16 cellular contexts compared by ENCODE assay signal in the genomic region with DNA sequence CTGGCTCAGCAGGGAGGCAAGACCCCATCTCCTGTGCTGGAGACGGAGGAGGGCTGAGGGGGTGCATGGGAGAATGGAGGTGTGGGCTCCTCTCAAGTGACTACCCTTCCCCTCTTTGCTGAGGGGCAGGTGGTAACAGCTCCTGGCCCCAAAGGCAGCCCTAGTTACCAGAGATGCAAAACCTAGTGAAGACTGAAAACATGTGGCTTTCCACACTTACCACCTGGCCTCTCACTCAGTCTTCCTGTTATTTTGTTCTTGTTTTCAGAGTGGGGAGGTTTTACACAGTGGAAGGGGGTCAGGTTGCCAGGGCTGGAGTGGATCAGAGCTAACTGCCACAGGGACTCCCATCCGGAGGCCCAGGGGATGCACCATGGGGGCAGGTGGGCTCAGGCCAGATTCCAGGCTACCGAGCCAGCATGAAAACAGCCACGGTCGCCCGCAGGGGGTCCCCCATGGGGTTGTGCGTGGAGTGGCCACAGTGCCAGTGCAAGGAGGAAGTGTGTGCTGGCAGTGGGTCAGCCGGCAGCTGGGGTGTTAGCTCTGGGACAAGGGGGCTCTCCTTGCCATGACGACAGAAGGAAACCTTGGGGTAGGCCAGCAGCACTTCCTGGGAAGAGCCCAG. TPM values are rescaled to one million over a fixed set of nuclear protein-coding genes. Genes with fewer than 3 reads are reported as not detected.
DNase-seq lines count a peak whose midpoint lies in the region; ATAC-seq, FAIRE-seq and TF ChIP-seq lines count a peak whose summit lies in the region.
"Had no signal": no experiment of that assay in that cellular context is flagged by ENCODE, and none has a peak within 500 bp of the region (broad histone marks: within the 10 kb centered on the region; RNA-seq: fewer than 3 reads in every experiment).

No MANE protein-coding gene starts in this region.

- peaks cover 12% of the 10 kb centered on the region for H3K27me3 Mint-ChIP-seq in activated naive CD8-positive, alpha-beta T cell treated with anti-CD3 and anti-CD28 coated beads, Interleukin-2, amount 10 ng/mL, durations not matched to agents 7 days and 5 days
- peaks cover 17% of the 10 kb centered on the region for H3K27me3 Mint-ChIP-seq in activated naive CD8-positive, alpha-beta T cell treated with anti-CD3 and anti-CD28 coated beads for 36 hours

- peak overlapping the region; percentile 16; the same call in 1 of the 2 replicates for H2BK15ac ChIP-seq in H1 (ENCODE audit: low read length)

- H3K4ac ChIP-seq in H1 (replicated peaks; ENCODE audit: insufficient read length, low read depth, low read length): no peak overlapping the region

- no peak overlapping the region for H2BK120ac ChIP-seq in H1 (replicated peaks; ENCODE audit: low read depth, low read length)

- peak overlapping the region; percentile 36 for H3K4me3 Mint-ChIP-seq in activated naive CD8-positive, alpha-beta T cell treated with anti-CD3 and anti-CD28 coated beads, Interleukin-2, amount 10 ng/mL, durations not matched to agents 7 days and 5 days
- H3K4me3 Mint-ChIP-seq in activated naive CD8-positive, alpha-beta T cell treated with anti-CD3 and anti-CD28 coated beads for 36 hours: no peak overlapping the region
- H3K4me3 Mint-ChIP-seq in stimulated activated effector memory CD8-positive, alpha-beta T cell treated with anti-CD3 and anti-CD28 coated beads, Interleukin-12 subunit alpha, Interleukin-12 subunit beta, amount 100 ng/mL, for 72 hours: peak overlapping the region; percentile 38
- H3K4me3 Mint-ChIP-seq: H9 had no signal

- H3K36me3 Mint-ChIP-seq in activated naive CD8-positive, alpha-beta T cell treated with anti-CD3 and anti-CD28 coated beads, Interleukin-2, amount 10 ng/mL, durations not matched to agents 7 days and 5 days: no peaks in the 10 kb centered on the region
- H3K36me3 Mint-ChIP-seq in activated naive CD8-positive, alpha-beta T cell treated with anti-CD3 and anti-CD28 coated beads for 36 hours: no peaks in the 10 kb centered on the region
- no peaks in the 10 kb centered on the region for H3K36me3 Mint-ChIP-seq in stimulated activated effector memory CD8-positive, alpha-beta T cell treated with anti-CD3 and anti-CD28 coated beads, Interleukin-12 subunit alpha, Interleukin-12 subunit beta, amount 100 ng/mL, for 72 hours

- H3K18ac ChIP-seq in H1 (ENCODE audit: extremely low read depth, low read length): no peak overlapping the region

- H4K20me1 ChIP-seq in H1 (replicated peaks in 1 of 2; ENCODE audit: control insufficient read depth in 1 of 2, insufficient read depth in 2 of 2, low read length in 2 of 2): no peaks in the 10 kb centered on the region

- DNase-seq in activated naive CD8-positive, alpha-beta T cell treated with anti-CD3 and anti-CD28 coated beads, Interleukin-2, amount 10 ng/mL, durations not matched to agents 7 days and 5 days: no peak
- DNase-seq in activated naive CD8-positive, alpha-beta T cell treated with anti-CD3 and anti-CD28 coated beads for 36 hours: no peak
- DNase-seq in HTR-8/SVneo (ENCODE audit: insufficient read length, low spot score) (no peak), H1 (ENCODE audit: low read depth in 1 of 2, low spot score in 2 of 2) (no peak), NCI-H446 (lab: John Stamatoyannopoulos, UW) (no peak), NCI-H2227 (lab: John Stamatoyannopoulos, UW; ENCODE audit: unreplicated experiment) (no peak)
- no peak for DNase-seq in stimulated activated effector memory CD8-positive, alpha-beta T cell treated with anti-CD3 and anti-CD28 coated beads, Interleukin-12 subunit alpha, Interleukin-12 subunit beta, amount 100 ng/mL, for 72 hours (ENCODE audit: low spot score in 2 of 2)
- DNase-seq: H9, NCI-H187 treated with DMSO at 0.1 percent for 48 hours, NCI-H446 treated with DMSO at 0.1 percent for 48 hours, PC-3, SJCRH30 had no signal

- no peak for ATAC-seq in activated naive CD8-positive, alpha-beta T cell treated with anti-CD3 and anti-CD28 coated beads, Interleukin-2, amount 10 ng/mL, durations not matched to agents 7 days and 5 days (ENCODE audit: low read depth)
- peak; percentile 39 for ATAC-seq in stimulated activated effector memory CD8-positive, alpha-beta T cell treated with anti-CD3 and anti-CD28 coated beads, Interleukin-12 subunit alpha, Interleukin-12 subunit beta, amount 100 ng/mL, for 72 hours
- ATAC-seq: PC-3 had no signal

- no peak overlapping the region for H4K5ac ChIP-seq in H1 (ENCODE audit: insufficient read length, low read depth, low read length)

- H3K23ac ChIP-seq in H1 (ENCODE audit: insufficient read length): no peak overlapping the region

- no peak overlapping the region for H3K27ac ChIP-seq in H1 (ENCODE audit: low read depth, low read length)
- H3K27ac ChIP-seq: RWPE1, SJCRH30 had no signal

- no peaks in the 10 kb centered on the region for H3K79me1 ChIP-seq in H1 (ENCODE audit: low read depth, low read length)

- no peak overlapping the region; the same call in 1 of the 2 replicates for H4K8ac ChIP-seq in H1 (ENCODE audit: extremely low read depth, insufficient read depth, low read length)

- FAIRE-seq in HTR-8/SVneo (lab: Jason Lieb, UNC) (peak; percentile 75), H1 (lab: Jason Lieb, UNC) (no peak)
- FAIRE-seq: GM19239 had no signal

- H2BK5ac ChIP-seq in H1 (ENCODE audit: low read depth, low read length): no peak overlapping the region; the same call in 1 of the 2 replicates

- H2AK5ac ChIP-seq in H1 (ENCODE audit: low read depth, low read length): no peak overlapping the region

- no peak for TF ChIP-seq EP300 in H1 (IDR thresholded peaks at IDR 0.05; ENCODE audit: borderline replicate concordance in 1 of 2, low read depth in 2 of 2, low read length in 2 of 2)

- H3K4me3 ChIP-seq in H1 (ENCODE audit: extremely low read depth in 1 of 4, insufficient read depth in 2 of 4, low read depth in 3 of 4, low read length in 4 of 4): no peak overlapping the region
- H3K4me3 ChIP-seq: SJCRH30 had no signal

- CTCF ChIA-PET in H1 (lab: Charles Lee; ENCODE audit: partially characterized antibody): interaction anchor here (1.1 to 1.6 kb wide), 2 partner anchors 35 to 38 kb away, joined by 4 to 5 read pairs; no protein-coding TSS in a partner anchor

- no peak for TF ChIP-seq RAD21 in H1 (IDR thresholded peaks at IDR 0.05 in 1 of 2, conservative IDR thresholded peaks at IDR 0.05 in 1 of 2; ENCODE audit: low read depth in 2 of 2, low read length in 2 of 2)

- H3K27me3 ChIP-seq in H1 (replicated peaks in 1 of 4; ENCODE audit: control insufficient read depth in 3 of 4, extremely low read depth in 1 of 4, insufficient read depth in 3 of 4, low read length in 3 of 4): no peaks in the 10 kb centered on the region; a peak in 1 of 7 replicates

- no peaks in the 10 kb centered on the region for H3K79me2 ChIP-seq in H1 (ENCODE audit: control insufficient read depth in 1 of 2, insufficient read depth in 2 of 2, low read length in 2 of 2)

- no peak overlapping the region for H3K27ac Mint-ChIP-seq in activated naive CD8-positive, alpha-beta T cell treated with anti-CD3 and anti-CD28 coated beads, Interleukin-2, amount 10 ng/mL, durations not matched to agents 7 days and 5 days
- H3K27ac Mint-ChIP-seq in activated naive CD8-positive, alpha-beta T cell treated with anti-CD3 and anti-CD28 coated beads for 36 hours: no peak overlapping the region
- H3K27ac Mint-ChIP-seq in stimulated activated effector memory CD8-positive, alpha-beta T cell treated with anti-CD3 and anti-CD28 coated beads, Interleukin-12 subunit alpha, Interleukin-12 subunit beta, amount 100 ng/mL, for 72 hours: no peak overlapping the region

- H4K91ac ChIP-seq in H1 (replicated peaks; ENCODE audit: insufficient read length, low read length): no peak overlapping the region

- no peak overlapping the region for H2BK20ac ChIP-seq in H1 (ENCODE audit: low read length)

- TF ChIP-seq CTCF in H1 (IDR thresholded peaks at IDR 0.05; ENCODE audit: control extremely low read depth in 1 of 3, insufficient read depth in 1 of 3, low read depth in 1 of 3, low read length in 3 of 3): no peak

- no peaks in the 10 kb centered on the region for H3K23me2 ChIP-seq in H1 (ENCODE audit: low read depth, low read length)

- H2BK12ac ChIP-seq in H1 (ENCODE audit: low read depth, low read length): no peak overlapping the region

- H3K9ac ChIP-seq in H1 (replicated peaks in 1 of 4; ENCODE audit: extremely low read depth in 1 of 4, low read depth in 3 of 4, low read length in 3 of 4): no peak overlapping the region

- H3K4me1 Mint-ChIP-seq in activated naive CD8-positive, alpha-beta T cell treated with anti-CD3 and anti-CD28 coated beads, Interleukin-2, amount 10 ng/mL, durations not matched to agents 7 days and 5 days: peaks cover 10% of the 10 kb centered on the region
- H3K4me1 Mint-ChIP-seq in activated naive CD8-positive, alpha-beta T cell treated with anti-CD3 and anti-CD28 coated beads for 36 hours: no peaks in the 10 kb centered on the region
- peaks cover 19% of the 10 kb centered on the region for H3K4me1 Mint-ChIP-seq in stimulated activated effector memory CD8-positive, alpha-beta T cell treated with anti-CD3 and anti-CD28 coated beads, Interleukin-12 subunit alpha, Interleukin-12 subunit beta, amount 100 ng/mL, for 72 hours

- H3K36me3 ChIP-seq in H1 (ENCODE audit: control insufficient read depth in 2 of 4, insufficient read depth in 4 of 4, low read length in 3 of 4): no peaks in the 10 kb centered on the region
- H3K36me3 ChIP-seq: SJCRH30 had no signal

- peaks cover 0 to 11% of the 10 kb centered on the region in 2 experiments; a peak in 2 of 4 replicates for H3K9me3 ChIP-seq in H1 (ENCODE audit: insufficient read depth in 2 of 2, low read depth in 1 of 2, low read length in 1 of 2)
- H3K9me3 ChIP-seq: SJCRH30 had no signal

- peaks cover 8 to 22% (median 10%) of the 10 kb centered on the region in 4 experiments for H3K4me1 ChIP-seq in H1 (replicated peaks in 1 of 4; ENCODE audit: control insufficient read depth in 3 of 4, insufficient read depth in 4 of 4, low read length in 3 of 4)
- H3K4me1 ChIP-seq: SJCRH30 had no signal

- TF ChIP-seq POLR2A in H1 (IDR thresholded peaks at IDR 0.05; ENCODE audit: control extremely low read depth in 1 of 2, low read depth in 2 of 2, low read length in 2 of 2): no peak

- H3K14ac ChIP-seq in H1 (ENCODE audit: insufficient read length): no peak overlapping the region

- H3K56ac ChIP-seq in H1 (replicated peaks; ENCODE audit: insufficient read length, low read depth, low read length): no peak overlapping the region

- 88% methylated on average over 9 of the region's 9 CpGs; no CpG with 5 or more reads in 1 of the 2 experiments for WGBS in H1 (ENCODE audit: extremely low coverage in 1 of 2, insufficient coverage in 1 of 2, insufficient read length in 1 of 2, insufficient replicate concordance in 2 of 2, low coverage in 1 of 2, low lambda C conversion rate in 2 of 2, missing lambda C conversion rate in 1 of 2), 2 experiments

- POLR2A ChIA-PET in activated naive CD8-positive, alpha-beta T cell treated with anti-CD3 and anti-CD28 coated beads, Interleukin-2, amount 10 ng/mL, durations not matched to agents 7 days and 5 days (lab: Charles Lee): no interaction called here
- POLR2A ChIA-PET in H1 (lab: Charles Lee; ENCODE audit: partially characterized antibody): no interaction called here

- H3K4me2 ChIP-seq in H1 (ENCODE audit: insufficient read depth in 1 of 2, low read depth in 2 of 2, low read length in 2 of 2): no peak overlapping the region

- peaks cover 3% of the 10 kb centered on the region for H3K9me3 Mint-ChIP-seq in activated naive CD8-positive, alpha-beta T cell treated with anti-CD3 and anti-CD28 coated beads, Interleukin-2, amount 10 ng/mL, durations not matched to agents 7 days and 5 days
- peaks cover 4% of the 10 kb centered on the region for H3K9me3 Mint-ChIP-seq in activated naive CD8-positive, alpha-beta T cell treated with anti-CD3 and anti-CD28 coated beads for 36 hours
- H3K9me3 Mint-ChIP-seq in stimulated activated effector memory CD8-positive, alpha-beta T cell treated with anti-CD3 and anti-CD28 coated beads, Interleukin-12 subunit alpha, Interleukin-12 subunit beta, amount 100 ng/mL, for 72 hours: no peaks in the 10 kb centered on the region

- H2AFZ ChIP-seq in H1 (ENCODE audit: low read length): no peak overlapping the region

RNA-seq across cellular contexts. Expression of a gene that starts 21.1 kb away (rescaled TPM):
- total RNA-seq in activated naive CD8-positive, alpha-beta T cell treated with anti-CD3 and anti-CD28 coated beads, Interleukin-2, amount 10 ng/mL, durations not matched to agents 7 days and 5 days: under 1 TPM in 1 of 2 experiments, not detected in 1; 0.06 TPM
- under 1 TPM in 1 of 2 experiments, not detected in 1; 0.44 TPM for total RNA-seq in activated naive CD8-positive, alpha-beta T cell treated with anti-CD3 and anti-CD28 coated beads for 36 hours
- total RNA-seq in H1 (2021; fragmentation: NEBNext Ultra II Directional; extraction: Animal tissue kit (Norgen Biotek cat#: 25700)): 1.1 and 2.0 TPM in 2 replicates
- 0.63 and 1.0 TPM in 2 replicates for polyA plus RNA-seq in H1 (2011; rRNA removed)
- polyA plus RNA-seq in H1 (2011; cell fraction: cytosol; rRNA removed): 0.96 TPM
- polyA plus RNA-seq in H1 (2011; cell fraction: nucleus; rRNA removed): 2.8 TPM
- 0.51 to 1.5 TPM (median 1.1 TPM) in 4 replicates for polyA plus RNA-seq in H1 (2012, experiment 1 of 2)
- 0.24 TPM for polyA plus RNA-seq in H1 (2012, experiment 2 of 2)
- 1.2 TPM for polyA plus RNA-seq in H1 (2013, experiment 1 of 2)
- polyA plus RNA-seq in H1 (2013, experiment 2 of 2): 0.90 TPM
- 0.88 and 0.95 TPM in 2 replicates for polyA minus RNA-seq in H1 (2011; rRNA and poly(A)+ RNA removed)
- 1.3 TPM for polyA minus RNA-seq in H1 (2011; cell fraction: cytosol; rRNA and poly(A)+ RNA removed)
- polyA minus RNA-seq in H1 (2011; cell fraction: nucleus; rRNA and poly(A)+ RNA removed): 1.00 TPM
- total RNA-seq: HT1080, LHCN-M2, SJCRH30 had no signal
